In genomic region chr2:1482253-1482675, GRCh38 we compare ENCODE assay signal across 21 cellular contexts.
A peak's percentile ranks its signal among the peaks of the same experiment; 100 is the strongest.
DNase-seq lines count a peak whose midpoint lies in the region; ATAC-seq, FAIRE-seq and TF ChIP-seq lines count a peak whose summit lies in the region.
"Had no signal": no experiment of that assay in that cellular context is flagged by ENCODE, and none has a peak within 500 bp of the region (broad histone marks: within the 10 kb centered on the region; RNA-seq: fewer than 3 reads in every experiment).

No MANE protein-coding gene starts in this region.

- peaks cover 6% of the 10 kb centered on the region for H3K9me3 Mint-ChIP-seq in chondrocyte (ENCODE audit: low read depth)
- H3K9me3 Mint-ChIP-seq in naive thymus-derived CD4-positive, alpha-beta T cell = no peaks in the 10 kb centered on the region
- H3K9me3 Mint-ChIP-seq: CD4-positive, alpha-beta memory T cell had no signal

- no peak overlapping the region for H3K4me3 Mint-ChIP-seq in chondrocyte (ENCODE audit: unreplicated experiment)
- no peak overlapping the region for H3K4me3 Mint-ChIP-seq in naive thymus-derived CD4-positive, alpha-beta T cell
- H3K4me3 Mint-ChIP-seq: CD4-positive, alpha-beta memory T cell; HFFc6 had no signal

- no peaks in the 10 kb centered on the region for H3K36me3 ChIP-seq in osteoblast (ENCODE audit: insufficient read depth, low read length)
- H3K36me3 ChIP-seq in upper lobe of right lung = no peaks in the 10 kb centered on the region
- H3K36me3 ChIP-seq in naive thymus-derived CD4-positive, alpha-beta T cell (ENCODE audit: control insufficient read depth in 2 of 3, insufficient read depth in 3 of 3, low read length in 3 of 3) = no peaks in the 10 kb centered on the region
- H3K36me3 ChIP-seq in kidney (ENCODE audit: control insufficient read depth in 1 of 2, insufficient read depth in 2 of 2, low read length in 2 of 2) = no peaks in the 10 kb centered on the region
- H3K36me3 ChIP-seq: BE2C had no signal

- H3K4me3 ChIP-seq in osteoblast (ENCODE audit: insufficient read depth, low read length) = no peak overlapping the region
- no peak overlapping the region for H3K4me3 ChIP-seq in upper lobe of right lung
- no peak overlapping the region for H3K4me3 ChIP-seq in naive thymus-derived CD4-positive, alpha-beta T cell (ENCODE audit: low read length)
- H3K4me3 ChIP-seq in kidney (ENCODE audit: low read length in 2 of 2) = no peak overlapping the region

- H3K79me2 ChIP-seq in osteoblast (ENCODE audit: insufficient read depth, low read length) = no peaks in the 10 kb centered on the region

- peaks cover 13% of the 10 kb centered on the region for H3K27me3 Mint-ChIP-seq in chondrocyte (ENCODE audit: low read depth)
- no peaks in the 10 kb centered on the region for H3K27me3 Mint-ChIP-seq in naive thymus-derived CD4-positive, alpha-beta T cell

- TF ChIP-seq CTCF in chondrocyte (IDR thresholded peaks at IDR 0.05) = no peak
- no peak for TF ChIP-seq CTCF in osteoblast (IDR thresholded peaks at IDR 0.05; ENCODE audit: extremely low read depth, low read depth, low read length)
- no peak for TF ChIP-seq CTCF in upper lobe of right lung (IDR thresholded peaks at IDR 0.05)
- TF ChIP-seq CTCF in kidney (IDR thresholded peaks at IDR 0.05; ENCODE audit: borderline replicate concordance, extremely low read depth, insufficient read depth) = no peak

- no peak overlapping the region for H3K27ac Mint-ChIP-seq in chondrocyte (ENCODE audit: unreplicated experiment)
- no peak overlapping the region for H3K27ac Mint-ChIP-seq in naive thymus-derived CD4-positive, alpha-beta T cell
- H3K27ac Mint-ChIP-seq: CD4-positive, alpha-beta memory T cell; HFFc6 had no signal

- H3K27ac ChIP-seq in osteoblast (ENCODE audit: low read depth, low read length) (no peak overlapping the region), upper lobe of right lung (no peak overlapping the region), kidney (ENCODE audit: low read depth in 2 of 2, low read length in 2 of 2) (no peak overlapping the region)
- H3K27ac ChIP-seq in naive thymus-derived CD4-positive, alpha-beta T cell (ENCODE audit: low read depth, low read length) = no peak overlapping the region
- H3K27ac ChIP-seq: C4-2B had no signal

- H4K20me1 ChIP-seq in osteoblast (ENCODE audit: insufficient read depth, low read length) = no peaks in the 10 kb centered on the region

- no peak for ATAC-seq in upper lobe of right lung
- ATAC-seq in naive thymus-derived CD4-positive, alpha-beta T cell = no peak
- ATAC-seq in GM19463 (IDR thresholded peaks at IDR 0.05; ENCODE audit: unreplicated experiment) = no peak
- ATAC-seq: HCT116 had no signal

- H3K27me3 ChIP-seq in osteoblast (ENCODE audit: insufficient read depth, low read length) (no peaks in the 10 kb centered on the region), upper lobe of right lung (no peaks in the 10 kb centered on the region)
- H3K27me3 ChIP-seq in naive thymus-derived CD4-positive, alpha-beta T cell (ENCODE audit: control insufficient read depth in 2 of 2, insufficient read depth in 2 of 2, low read length in 2 of 2) = no peaks in the 10 kb centered on the region
- H3K27me3 ChIP-seq: BE2C had no signal

- H3K4me2 ChIP-seq in osteoblast (ENCODE audit: insufficient read depth, low read length) = no peak overlapping the region

- POLR2A ChIA-PET in naive thymus-derived CD4-positive, alpha-beta T cell (lab: Charles Lee) = no interaction called here

- CTCF ChIA-PET in naive thymus-derived CD4-positive, alpha-beta T cell (lab: Charles Lee) = no interaction called here

- intact Hi-C loops in upper lobe of right lung (cut with DNase I) (no loop called here), kidney (cut with DNase I) (no loop called here)
- intact Hi-C loops in naive thymus-derived CD4-positive, alpha-beta T cell (cut with micrococcal nuclease) = no loop called here

- DNase-seq in chondrocyte (ENCODE audit: low spot score) (peak; percentile 59), islet precursor cell (peak; percentile 38), osteoblast (ENCODE audit: insufficient read length, low spot score, missing footprints) (peak; percentile 23), upper lobe of right lung (peak; percentile 50), kidney (no peak)
- no peak for DNase-seq in naive thymus-derived CD4-positive, alpha-beta T cell
- DNase-seq: ACHN; BE2C; CD4-positive, alpha-beta memory T cell; DMS153; DMS79; GDM1; GOT3; H7; HFFc6; IMR-90 had no signal

- no peak overlapping the region for H2AFZ ChIP-seq in osteoblast (ENCODE audit: low read length)

- H3K36me3 Mint-ChIP-seq in chondrocyte (ENCODE audit: low read depth) = no peaks in the 10 kb centered on the region
- H3K36me3 Mint-ChIP-seq in naive thymus-derived CD4-positive, alpha-beta T cell = no peaks in the 10 kb centered on the region
- H3K36me3 Mint-ChIP-seq: CD4-positive, alpha-beta memory T cell had no signal

- no peak overlapping the region for H3K9ac ChIP-seq in kidney (ENCODE audit: low read length in 2 of 2)

- no peak for FAIRE-seq in kidney (lab: Jason Lieb, UNC)
- FAIRE-seq: A204.1, HTR-8/SVneo had no signal

- H3K4me1 Mint-ChIP-seq in chondrocyte (ENCODE audit: low read depth) = no peaks in the 10 kb centered on the region
- peaks cover 0 to 13% (median 7%) of the 10 kb centered on the region in 7 donors for H3K4me1 Mint-ChIP-seq in naive thymus-derived CD4-positive, alpha-beta T cell

- no peaks in the 10 kb centered on the region for H3K9me3 ChIP-seq in osteoblast (ENCODE audit: low read depth, low read length)
- H3K9me3 ChIP-seq in upper lobe of right lung = no peaks in the 10 kb centered on the region
- H3K9me3 ChIP-seq in naive thymus-derived CD4-positive, alpha-beta T cell (ENCODE audit: control insufficient read depth in 2 of 3, low read length in 3 of 3) = no peaks in the 10 kb centered on the region
- no peaks in the 10 kb centered on the region for H3K9me3 ChIP-seq in kidney (ENCODE audit: control insufficient read depth in 1 of 2, low read length in 2 of 2)
- H3K9me3 ChIP-seq: BE2C had no signal

- no peaks in the 10 kb centered on the region for H3K4me1 ChIP-seq in osteoblast (ENCODE audit: insufficient read depth, low read length)
- no peaks in the 10 kb centered on the region for H3K4me1 ChIP-seq in upper lobe of right lung
- H3K4me1 ChIP-seq in naive thymus-derived CD4-positive, alpha-beta T cell (ENCODE audit: control insufficient read depth in 2 of 2, insufficient read depth in 2 of 2, low read length in 2 of 2) = no peaks in the 10 kb centered on the region
- H3K4me1 ChIP-seq in kidney (ENCODE audit: control insufficient read depth in 1 of 2, insufficient read depth in 1 of 2, low read depth in 1 of 2, low read length in 2 of 2) = no peaks in the 10 kb centered on the region
- H3K4me1 ChIP-seq: BE2C had no signal

Comparison
In these comparisons a context has a peak if more than half of its experiments do, and no peak if none do; other contexts are left out.
1. DNase-seq: peak in chondrocyte (single experiment), islet precursor cell (single experiment), osteoblast (single experiment) and upper lobe of right lung (single experiment); none in naive thymus-derived CD4-positive, alpha-beta T cell (0 of 9) and kidney (single experiment).